Comparison of ENCODE assay signal across 33 cellular contexts in the genomic region with DNA sequence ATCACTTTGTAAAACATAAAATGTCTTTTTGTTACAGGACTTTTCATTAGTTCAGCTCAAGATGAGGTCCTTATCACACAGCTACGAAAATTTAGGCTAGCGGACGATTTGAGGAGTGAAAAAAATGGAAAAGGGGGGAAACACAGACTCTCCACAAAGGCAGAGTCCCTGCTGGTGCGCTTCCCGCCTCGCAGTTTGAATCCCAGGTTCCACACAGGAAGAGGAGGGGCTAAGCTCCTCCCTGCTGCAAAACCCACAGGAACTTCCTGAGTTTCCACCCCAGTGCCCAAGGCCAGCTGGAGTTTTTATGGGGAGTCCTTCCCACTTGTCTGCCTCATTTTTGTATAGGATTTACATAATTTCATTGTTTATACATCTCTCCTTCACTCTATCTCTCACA. TPM values are rescaled to one million over a fixed set of nuclear protein-coding genes. Genes with fewer than 3 reads are reported as not detected.
DNase-seq lines count a peak whose midpoint lies in the region; ATAC-seq and TF ChIP-seq lines count a peak whose summit lies in the region.
"Had no signal": no experiment of that assay in that cellular context is flagged by ENCODE, and none has a peak within 500 bp of the region (broad histone marks: within the 10 kb centered on the region; RNA-seq: fewer than 3 reads in every experiment).

No MANE protein-coding gene starts in this region.

- no peak for TF ChIP-seq CTCF in DOHH2 (IDR thresholded peaks at IDR 0.05; ENCODE audit: low read depth, low read length, poor library complexity, severe bottlenecking)
- TF ChIP-seq CTCF in OCI-LY7 (conservative IDR thresholded peaks at IDR 0.05; ENCODE audit: low read length), result no peak
- no peak for TF ChIP-seq CTCF in right lobe of liver (IDR thresholded peaks at IDR 0.05)

- peaks cover 35% of the 10 kb centered on the region for H3K4me1 Mint-ChIP-seq in memory B cell
- H3K4me1 Mint-ChIP-seq: naive thymus-derived CD4-positive, alpha-beta T cell had no signal

- CTCF ChIA-PET in OCI-LY7 (lab: Charles Lee; ENCODE audit: unreplicated experiment), result no interaction called here

- ATAC-seq in HG02885 (IDR thresholded peaks at IDR 0.05; ENCODE audit: poor library complexity, unreplicated experiment) (peak; percentile 17), memory B cell (ENCODE audit: low read depth) (no peak), right lobe of liver (no peak), GM18909 (IDR thresholded peaks at IDR 0.05; ENCODE audit: poor library complexity, unreplicated experiment) (no peak), HG03432 (IDR thresholded peaks at IDR 0.05; ENCODE audit: unreplicated experiment) (no peak)
- ATAC-seq: activated naive CD4-positive, alpha-beta T cell treated with anti-CD3 and anti-CD28 coated beads, Interleukin-2, amount 50 U/mL, for 72 hours; effector memory CD8-positive, alpha-beta T cell; foreskin keratinocyte; left lobe of liver; naive thymus-derived CD4-positive, alpha-beta T cell had no signal

- peak overlapping the region; percentile 77 for H3K27ac Mint-ChIP-seq in memory B cell
- H3K27ac Mint-ChIP-seq: activated CD4-positive, alpha-beta memory T cell treated with anti-CD3 and anti-CD28 coated beads for 36 hours; activated naive CD4-positive, alpha-beta T cell treated with anti-CD3 and anti-CD28 coated beads, Interleukin-2, amount 50 U/mL, for 72 hours; activated T-helper 2 cell treated with anti-CD3 and anti-CD28 coated beads, Interferon-gamma antibody, Interleukin-2, Interleukin-4, amounts not matched to agents 10 μg/mL and 5 μg/mL and 100 μg/mL, durations not matched to agents 14 hours and 24 hours and 36 hours; effector memory CD8-positive, alpha-beta T cell; naive thymus-derived CD4-positive, alpha-beta T cell had no signal

- H3K4me2 ChIP-seq in DOHH2 (ENCODE audit: low read length) (0 out of 2 replicates have a peak overlapping the region, but pooled peaks have one; percentile 8), OCI-LY7 (ENCODE audit: low read length) (peak overlapping the region; percentile 81)

- peaks cover 46% of the 10 kb centered on the region for H3K36me3 ChIP-seq in DOHH2 (ENCODE audit: control insufficient read depth, low read length)
- H3K36me3 ChIP-seq in OCI-LY7 (ENCODE audit: insufficient read depth, low read length), result peaks cover 32% of the 10 kb centered on the region
- H3K36me3 ChIP-seq in right lobe of liver, result no peaks in the 10 kb centered on the region
- H3K36me3 ChIP-seq: cardiac muscle cell, spleen, thoracic aorta had no signal

- H3K36me3 Mint-ChIP-seq in memory B cell, result no peaks in the 10 kb centered on the region
- H3K36me3 Mint-ChIP-seq: activated CD4-positive, alpha-beta memory T cell treated with anti-CD3 and anti-CD28 coated beads for 36 hours; activated naive CD4-positive, alpha-beta T cell treated with anti-CD3 and anti-CD28 coated beads, Interleukin-2, amount 50 U/mL, for 72 hours; naive thymus-derived CD4-positive, alpha-beta T cell had no signal

- H3K9me3 ChIP-seq in DOHH2 (ENCODE audit: control insufficient read depth, insufficient read depth, low read length) (peaks cover 7% of the 10 kb centered on the region; the same call in 1 of the 2 replicates), OCI-LY7 (ENCODE audit: low read length) (peaks cover 31% of the 10 kb centered on the region; the same call in 1 of the 2 replicates), right lobe of liver (no peaks in the 10 kb centered on the region)
- H3K9me3 ChIP-seq: Caco-2, thoracic aorta had no signal

- DNase-seq in OCI-LY7 (ENCODE audit: low spot score) (peak; percentile 81), memory B cell (ENCODE audit: low spot score in 2 of 2) (no peak), right lobe of liver (no peak), GOT3 (lab: John Stamatoyannopoulos, UW) (no peak)
- DNase-seq: ACHN; activated CD4-positive, alpha-beta memory T cell treated with anti-CD3 and anti-CD28 coated beads for 36 hours; activated CD4-positive, CD25-positive, alpha-beta regulatory T cell; anterior cingulate cortex; C1 segment of cervical spinal cord; Caco-2; effector memory CD8-positive, alpha-beta T cell; foreskin keratinocyte; HCEC 1CT; naive thymus-derived CD4-positive, alpha-beta T cell; NCI-H146; NCI-H748 treated with DMSO at 0.1 percent for 48 hours; OCI-M1; spleen; stimulated activated CD4-positive, alpha-beta T cell treated with anti-CD3 and anti-CD28 coated beads, Interleukin-4, amount 100 ng/mL, for 1 hour; stimulated activated naive CD4-positive, alpha-beta T cell; T-helper 9 cell had no signal

- H3K79me2 ChIP-seq in DOHH2 (ENCODE audit: control insufficient read depth, low read length), result no peaks in the 10 kb centered on the region
- no peaks in the 10 kb centered on the region for H3K79me2 ChIP-seq in OCI-LY7 (ENCODE audit: insufficient read depth, low read depth, low read length)

- H3K27me3 ChIP-seq in DOHH2 (ENCODE audit: control insufficient read depth, low read length) (no peaks in the 10 kb centered on the region), right lobe of liver (no peaks in the 10 kb centered on the region)
- H3K27me3 ChIP-seq: cardiac muscle cell, foreskin keratinocyte, spleen had no signal

- no peaks in the 10 kb centered on the region for H3K9me2 ChIP-seq in DOHH2 (replicated peaks; ENCODE audit: control insufficient read depth, low read length)
- H3K9me2 ChIP-seq in OCI-LY7 (ENCODE audit: insufficient read depth, low read length), result no peaks in the 10 kb centered on the region

- POLR2A ChIA-PET in OCI-LY7 (lab: Charles Lee), result interaction anchor here (0.7 to 3.2 kb wide), 20 partner anchors 10 to 919 kb away, joined by 3 to 24 read pairs (median 4); a partner anchor contains a TSS

- H4K20me1 ChIP-seq in DOHH2 (ENCODE audit: control insufficient read depth, insufficient read depth, low read depth, low read length) (no peaks in the 10 kb centered on the region), OCI-LY7 (ENCODE audit: insufficient read depth, low read length) (no peaks in the 10 kb centered on the region)

- H3K4me3 Mint-ChIP-seq in memory B cell, result peak overlapping the region; percentile 71
- H3K4me3 Mint-ChIP-seq: activated CD4-positive, alpha-beta memory T cell treated with anti-CD3 and anti-CD28 coated beads for 36 hours; effector memory CD8-positive, alpha-beta T cell; naive thymus-derived CD4-positive, alpha-beta T cell had no signal

- H3K9me3 Mint-ChIP-seq in memory B cell, result peaks cover 6% of the 10 kb centered on the region

- no peak for TF ChIP-seq POLR2A in right lobe of liver (IDR thresholded peaks at IDR 0.05)

- H3K27ac ChIP-seq in DOHH2 (ENCODE audit: low read depth, low read length) (peak overlapping the region; percentile 92), OCI-LY7 (ENCODE audit: low read depth, low read length, poor library complexity, severe bottlenecking) (peak overlapping the region; percentile 100), right lobe of liver (no peak overlapping the region)
- H3K27ac ChIP-seq: cardiac muscle cell, coronary artery, foreskin keratinocyte, thoracic aorta had no signal

- no TSS peak for BruUV-seq in OCI-LY7 (replicated peaks; lab: Mats Ljungman, UMichigan)

- intact Hi-C loops in OCI-LY7 (cut with micrococcal nuclease; ENCODE audit: unreplicated experiment), result loop anchor here (2.0 to 10.0 kb wide), 5 partner anchors 101 to 1385 kb away; a partner anchor contains a TSS
- intact Hi-C loops in right lobe of liver (cut with DNase I), result no loop called here

- H3K27me3 Mint-ChIP-seq in memory B cell, result no peaks in the 10 kb centered on the region
- H3K27me3 Mint-ChIP-seq: activated CD4-positive, alpha-beta memory T cell treated with anti-CD3 and anti-CD28 coated beads for 36 hours; effector memory CD8-positive, alpha-beta T cell; naive thymus-derived CD4-positive, alpha-beta T cell had no signal

- no peaks in the 10 kb centered on the region; the same call in 1 of the 2 replicates for H3F3A ChIP-seq in DOHH2 (ENCODE audit: control insufficient read depth, insufficient read depth)

- H3K4me3 ChIP-seq in DOHH2 (ENCODE audit: low read length), result no peak overlapping the region; the same call in 1 of the 2 replicates
- H3K4me3 ChIP-seq in OCI-LY7 (ENCODE audit: low read depth, low read length, poor library complexity, severe bottlenecking), result peak overlapping the region; percentile 53
- H3K4me3 ChIP-seq in right lobe of liver, result no peak overlapping the region
- H3K4me3 ChIP-seq: cardiac muscle cell, coronary artery, spleen, thoracic aorta had no signal

- 57% methylated on average over 6 of the region's 6 CpGs for WGBS in right lobe of liver (ENCODE audit: insufficient coverage, low coverage, low lambda C conversion rate, missing lambda C conversion rate)

- H2AFZ ChIP-seq in OCI-LY7 (ENCODE audit: low read length), result peak overlapping the region; percentile 28; the same call in 1 of the 2 replicates

- peaks cover 42% of the 10 kb centered on the region for H3K4me1 ChIP-seq in DOHH2 (ENCODE audit: control insufficient read depth, low read length)
- H3K4me1 ChIP-seq in OCI-LY7 (ENCODE audit: insufficient read depth, low read length, poor library complexity, severe bottlenecking), result peaks cover 88% of the 10 kb centered on the region
- no peaks in the 10 kb centered on the region for H3K4me1 ChIP-seq in right lobe of liver
- H3K4me1 ChIP-seq: Caco-2, foreskin keratinocyte, spleen had no signal

RNA-seq across cellular contexts. Expression of a gene that starts 11.2 kb away (rescaled TPM):
- 1.0 and 1.7 TPM in 2 replicates for total RNA-seq in OCI-LY7 (2014; rRNA removed; shearing (Covaris generic))
- total RNA-seq in OCI-LY7 (2022) (1.1 and 1.2 TPM in 2 replicates), right lobe of liver (not detected)
- total RNA-seq: activated CD4-positive, alpha-beta memory T cell treated with anti-CD3 and anti-CD28 coated beads for 36 hours; activated naive CD4-positive, alpha-beta T cell treated with anti-CD3 and anti-CD28 coated beads, Interleukin-2, amount 50 U/mL, for 72 hours; activated T-helper 2 cell treated with anti-CD3 and anti-CD28 coated beads, Interferon-gamma antibody, Interleukin-2, Interleukin-4, amounts not matched to agents 10 μg/mL and 5 μg/mL and 100 μg/mL, durations not matched to agents 14 hours and 24 hours and 36 hours; Caco-2; cardiac muscle cell; foreskin keratinocyte; left lobe of liver; mesenteric fat pad; naive thymus-derived CD4-positive, alpha-beta T cell; osteoblast; spleen; thoracic aorta had no signal

Comparison
In these comparisons a context has a peak if more than half of its experiments do, and no peak if none do; other contexts are left out.
1. H3K27ac ChIP-seq: peak in DOHH2 (single experiment) and OCI-LY7 (single experiment); none in right lobe of liver (0 of 3).